1 cellular context compared by ENCODE assay signal in genomic region chr4:102868153-102868781, GRCh38.
TF ChIP-seq lines count a peak whose summit lies in the region.

No MANE protein-coding gene starts in this region.

TF ChIP-seq in HEK293, 187 proteins besides CTCF, POLR2A, EP300 and RAD21 (continued from another document):
- no peak for TF ChIP-seq ZNF501 (tag by site-specific recombination; IDR thresholded peaks at IDR 0.05)
- TF ChIP-seq ZNF248 (tag by site-specific recombination; IDR thresholded peaks at IDR 0.05) = no peak
- TF ChIP-seq PRDM1 (tag by site-specific recombination; IDR thresholded peaks at IDR 0.05) = peak; percentile 99
- TF ChIP-seq, protein P1, sequence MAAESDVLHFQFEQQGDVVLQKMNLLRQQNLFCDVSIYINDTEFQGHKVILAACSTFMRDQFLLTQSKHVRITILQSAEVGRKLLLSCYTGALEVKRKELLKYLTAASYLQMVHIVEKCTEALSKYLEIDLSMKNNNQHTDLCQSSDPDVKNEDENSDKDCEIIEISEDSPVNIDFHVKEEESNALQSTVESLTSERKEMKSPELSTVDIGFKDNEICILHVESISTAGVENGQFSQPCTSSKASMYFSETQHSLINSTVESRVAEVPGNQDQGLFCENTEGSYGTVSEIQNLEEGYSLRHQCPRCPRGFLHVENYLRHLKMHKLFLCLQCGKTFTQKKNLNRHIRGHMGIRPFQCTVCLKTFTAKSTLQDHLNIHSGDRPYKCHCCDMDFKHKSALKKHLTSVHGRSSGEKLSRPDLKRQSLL (tag by site-specific recombination; IDR thresholded peaks at IDR 0.05) = peak; percentile 69; the same call in 1 of the 2 replicates
- TF ChIP-seq ZBTB49 (tag by site-specific recombination; IDR thresholded peaks at IDR 0.05; ENCODE audit: low read depth) = no peak
- 0 out of 2 replicates have a peak, but pooled peaks have one; percentile 58 for TF ChIP-seq ZNF660 (tag by site-specific recombination; IDR thresholded peaks at IDR 0.05)
- 0 out of 2 replicates have a peak, but pooled peaks have one; percentile 56 for TF ChIP-seq ZBTB21 (tag by site-specific recombination; IDR thresholded peaks at IDR 0.05)
- peak; percentile 71 for TF ChIP-seq PRDM10 (tag by site-specific recombination; IDR thresholded peaks at IDR 0.05)
- 0 out of 2 replicates have a peak, but pooled peaks have one; percentile 39 for TF ChIP-seq ZBTB20 (tag by site-specific recombination; IDR thresholded peaks at IDR 0.05)
- TF ChIP-seq ZNF423 (tag by site-specific recombination; IDR thresholded peaks at IDR 0.05) = peak; percentile 22; the same call in 1 of the 2 replicates
- no peak for TF ChIP-seq ZNF513 (tag by site-specific recombination; IDR thresholded peaks at IDR 0.05)
- no peak; the same call in 1 of the 2 replicates for TF ChIP-seq KLF16 (tag by site-specific recombination; IDR thresholded peaks at IDR 0.05)
- no peak for TF ChIP-seq SALL2 (tag by site-specific recombination; IDR thresholded peaks at IDR 0.05; ENCODE audit: borderline replicate concordance)
- no peak for TF ChIP-seq ZNF19 (tag by site-specific recombination; IDR thresholded peaks at IDR 0.05; ENCODE audit: low read depth)
- no peak for TF ChIP-seq ZNF366 (tag by site-specific recombination; conservative IDR thresholded peaks at IDR 0.05)
- TF ChIP-seq ZNF561 (tag by site-specific recombination; IDR thresholded peaks at IDR 0.05; ENCODE audit: borderline replicate concordance) = 0 out of 2 replicates have a peak, but pooled peaks have one; percentile 50
- 0 out of 2 replicates have a peak, but pooled peaks have one; percentile 52 for TF ChIP-seq ZFP69B (tag by site-specific recombination; IDR thresholded peaks at IDR 0.05)
- TF ChIP-seq ZSCAN30 (tag by site-specific recombination; IDR thresholded peaks at IDR 0.05) = peak; percentile 14; the same call in 1 of the 2 replicates
- TF ChIP-seq ZFP37 (tag by site-specific recombination; IDR thresholded peaks at IDR 0.05) = 0 out of 2 replicates have a peak, but pooled peaks have one; percentile 17
- no peak for TF ChIP-seq ZNF23 (tag by site-specific recombination; IDR thresholded peaks at IDR 0.05; ENCODE audit: borderline replicate concordance)
